In genomic region chr15:39936187-39936586, GRCh38 we compare ENCODE assay signal across 13 cellular contexts. TPM values are rescaled to one million over a fixed set of nuclear protein-coding genes. Genes with fewer than 3 reads are reported as not detected.
DNase-seq lines count a peak whose midpoint lies in the region; ATAC-seq and TF ChIP-seq lines count a peak whose summit lies in the region.
"Had no signal": no experiment of that assay in that cellular context is flagged by ENCODE, and none has a peak within 500 bp of the region (broad histone marks: within the 10 kb centered on the region; RNA-seq: fewer than 3 reads in every experiment).

No MANE protein-coding gene starts in this region.

- no peaks in the 10 kb centered on the region for H3K9me3 ChIP-seq in PC-3 (ENCODE audit: low read length)
- H3K9me3 ChIP-seq in right lobe of liver, result no peaks in the 10 kb centered on the region

- H3K79me2 ChIP-seq in PC-3 (ENCODE audit: low read length), result peaks cover 61% of the 10 kb centered on the region

- peaks cover 13% of the 10 kb centered on the region for H3F3A ChIP-seq in PC-3 (ENCODE audit: low read length, unreplicated experiment)

- H3K36me3 Mint-ChIP-seq in neural crest cell (ENCODE audit: low read depth) (peaks cover 5% of the 10 kb centered on the region), glutamatergic neuron (ENCODE audit: unreplicated experiment) (no peaks in the 10 kb centered on the region)
- peaks cover 28% of the 10 kb centered on the region for H3K36me3 Mint-ChIP-seq in activated naive CD4-positive, alpha-beta T cell treated with anti-CD3 and anti-CD28 coated beads, Interleukin-2, amount 10 ng/mL, durations not matched to agents 7 days and 5 days

- H3K4me1 ChIP-seq in PC-3 (ENCODE audit: insufficient read depth, low read length) (peaks cover 42% of the 10 kb centered on the region), right lobe of liver (peaks cover 0 to 18% (median 7%) of the 10 kb centered on the region in 4 donors)

- CTCF ChIA-PET in PC-3 (lab: Charles Lee), result interaction anchor here (1.0 kb wide), 1 partner anchor 48 kb away, joined by 4 read pairs; no protein-coding TSS in a partner anchor
- CTCF ChIA-PET in activated naive CD4-positive, alpha-beta T cell treated with anti-CD3 and anti-CD28 coated beads, Interleukin-2, amount 10 ng/mL, durations not matched to agents 7 days and 5 days (lab: Charles Lee), result interaction anchor here (0.7 to 0.9 kb wide), 3 partner anchors 12 to 339 kb away, joined by 3 read pairs; no protein-coding TSS in a partner anchor

- ATAC-seq in PC-3 (peak; percentile 45), HG03571 (IDR thresholded peaks at IDR 0.05; ENCODE audit: unreplicated experiment) (no peak), right lobe of liver (no peak)
- ATAC-seq: activated T-cell treated with anti-CD3 and anti-CD28 coated beads, Interleukin-2, amount 50 U/mL, for 4 hours; effector memory CD8-positive, alpha-beta T cell had no signal

- H3K4me3 Mint-ChIP-seq in neural crest cell (peak overlapping the region; percentile 94), glutamatergic neuron (ENCODE audit: unreplicated experiment) (no peak overlapping the region)
- H3K4me3 Mint-ChIP-seq in activated naive CD4-positive, alpha-beta T cell treated with anti-CD3 and anti-CD28 coated beads, Interleukin-2, amount 10 ng/mL, durations not matched to agents 7 days and 5 days, result no peak overlapping the region

- intact Hi-C loops in PC-3 (cut with micrococcal nuclease) (loop anchor here (2.0 kb wide), 2 partner anchors 23 to 41 kb away; no protein-coding TSS in a partner anchor), right lobe of liver (cut with DNase I) (no loop called here)

- H3K4me1 Mint-ChIP-seq in neural crest cell (peaks cover 41% of the 10 kb centered on the region), glutamatergic neuron (ENCODE audit: low read depth, unreplicated experiment) (peaks cover 4% of the 10 kb centered on the region)
- H3K4me1 Mint-ChIP-seq in activated naive CD4-positive, alpha-beta T cell treated with anti-CD3 and anti-CD28 coated beads, Interleukin-2, amount 10 ng/mL, durations not matched to agents 7 days and 5 days, result peaks cover 49% of the 10 kb centered on the region

- 0 out of 2 replicates have a peak overlapping the region, but pooled peaks have one; percentile 19 for H3K9ac ChIP-seq in PC-3 (ENCODE audit: low read length)
- H3K9ac ChIP-seq: neural progenitor cell had no signal

- no peaks in the 10 kb centered on the region for H3K27me3 ChIP-seq in PC-3 (ENCODE audit: low read length)
- no peaks in the 10 kb centered on the region for H3K27me3 ChIP-seq in right lobe of liver
- H3K27me3 ChIP-seq: neural progenitor cell had no signal

- H3K4me2 ChIP-seq in PC-3 (ENCODE audit: low read length), result peak overlapping the region; percentile 96
- H3K4me2 ChIP-seq: neural progenitor cell had no signal

- no peak for TF ChIP-seq CTCF in PC-3 (conservative IDR thresholded peaks at IDR 0.05; ENCODE audit: low read depth, low read length)
- TF ChIP-seq CTCF in neural crest cell (conservative IDR thresholded peaks at IDR 0.05), result no peak
- no peak for TF ChIP-seq CTCF in right lobe of liver (IDR thresholded peaks at IDR 0.05)
- no peak for TF ChIP-seq CTCF in glutamatergic neuron (IDR thresholded peaks at IDR 0.05; ENCODE audit: partially characterized antibody, unreplicated experiment)

- H2AFZ ChIP-seq in PC-3 (ENCODE audit: low read length), result no peak overlapping the region
- H2AFZ ChIP-seq: neural progenitor cell had no signal

- peak overlapping the region; percentile 83 for H3K4me3 ChIP-seq in PC-3 (ENCODE audit: low read length)
- H3K4me3 ChIP-seq in right lobe of liver, result no peak overlapping the region
- H3K4me3 ChIP-seq: neural progenitor cell had no signal

- H3K27ac ChIP-seq in PC-3 (ENCODE audit: low read length), result peak overlapping the region; percentile 97
- H3K27ac ChIP-seq in right lobe of liver, result no peak overlapping the region
- H3K27ac ChIP-seq: neural progenitor cell had no signal

- no peaks in the 10 kb centered on the region for H3K9me2 ChIP-seq in PC-3 (replicated peaks; ENCODE audit: low read length)

- POLR2A ChIA-PET in PC-3 (lab: Charles Lee; ENCODE audit: unreplicated experiment), result interaction anchor here (0.6 to 0.7 kb wide), 2 partner anchors 24 to 171 kb away, joined by 3 read pairs; no protein-coding TSS in a partner anchor

- H3K27ac Mint-ChIP-seq in neural crest cell (ENCODE audit: unreplicated experiment), result no peak overlapping the region
- no peak overlapping the region for H3K27ac Mint-ChIP-seq in activated naive CD4-positive, alpha-beta T cell treated with anti-CD3 and anti-CD28 coated beads, Interleukin-2, amount 10 ng/mL, durations not matched to agents 7 days and 5 days
- no peak overlapping the region for H3K27ac Mint-ChIP-seq in glutamatergic neuron (ENCODE audit: unreplicated experiment)
- H3K27ac Mint-ChIP-seq: CD4-positive, alpha-beta memory T cell; effector memory CD8-positive, alpha-beta T cell; neural progenitor cell had no signal

- 0 out of 2 replicates have a peak, but pooled peaks cover 12% of the 10 kb centered on the region for H4K20me1 ChIP-seq in PC-3 (ENCODE audit: low read length)

- no peak for TF ChIP-seq POLR2A in right lobe of liver (IDR thresholded peaks at IDR 0.05)

- DNase-seq in EH (ENCODE audit: low read depth) (peak; percentile 68), PC-3 (peak; percentile 92), dermis blood vessel endothelial cell (peak; percentile 56), neural crest cell (ENCODE audit: low read depth, low spot score) (no peak), right lobe of liver (no peak), glutamatergic neuron (no peak)
- no peak for DNase-seq in activated naive CD4-positive, alpha-beta T cell treated with anti-CD3 and anti-CD28 coated beads, Interleukin-2, amount 10 ng/mL, durations not matched to agents 7 days and 5 days
- DNase-seq: activated T-cell treated with anti-CD3 and anti-CD28 coated beads, Interleukin-2, amount 50 U/mL, for 4 hours; aorta; CD4-positive, alpha-beta memory T cell; effector memory CD8-positive, alpha-beta T cell had no signal

- H3K36me3 ChIP-seq in PC-3 (ENCODE audit: low read depth, low read length) (peaks cover 26% of the 10 kb centered on the region), right lobe of liver (no peaks in the 10 kb centered on the region)
- H3K36me3 ChIP-seq: neural progenitor cell had no signal

- 95% methylated on average over 6 of the region's 7 CpGs for whole genome bisulfite sequencing in right lobe of liver (ENCODE audit: insufficient coverage, low coverage, low lambda C conversion rate, missing lambda C conversion rate)

- no peaks in the 10 kb centered on the region for H3K27me3 Mint-ChIP-seq in neural crest cell (ENCODE audit: low read depth)
- peaks cover 5% of the 10 kb centered on the region for H3K27me3 Mint-ChIP-seq in activated naive CD4-positive, alpha-beta T cell treated with anti-CD3 and anti-CD28 coated beads, Interleukin-2, amount 10 ng/mL, durations not matched to agents 7 days and 5 days
- peaks cover 2% of the 10 kb centered on the region for H3K27me3 Mint-ChIP-seq in glutamatergic neuron (ENCODE audit: unreplicated experiment)
- H3K27me3 Mint-ChIP-seq: CD4-positive, alpha-beta memory T cell had no signal

- BruUV-seq in PC-3 (replicated peaks; lab: Mats Ljungman, UMichigan), result no TSS peak

- peaks cover 3% of the 10 kb centered on the region for H3K9me3 Mint-ChIP-seq in neural crest cell
- H3K9me3 Mint-ChIP-seq in activated naive CD4-positive, alpha-beta T cell treated with anti-CD3 and anti-CD28 coated beads, Interleukin-2, amount 10 ng/mL, durations not matched to agents 7 days and 5 days, result no peaks in the 10 kb centered on the region
- peaks cover 2% of the 10 kb centered on the region for H3K9me3 Mint-ChIP-seq in glutamatergic neuron (ENCODE audit: unreplicated experiment)
- H3K9me3 Mint-ChIP-seq: activated T-cell treated with anti-CD3 and anti-CD28 coated beads, Interleukin-2, amount 50 U/mL, for 4 hours; CD4-positive, alpha-beta memory T cell; effector memory CD8-positive, alpha-beta T cell; neural progenitor cell had no signal

RNA-seq across cellular contexts. Expression of gene EIF2AK4, which starts 2.3 kb away (rescaled TPM):
- total RNA-seq in PC-3 (2014; rRNA removed), result 76.4 and 76.6 TPM in 2 replicates
- 49.9 and 56.8 TPM in 2 replicates for total RNA-seq in dermis blood vessel endothelial cell
- total RNA-seq in neural crest cell, result 52.1 and 53.0 TPM in 2 replicates
- total RNA-seq in right lobe of liver, result 10 to 100 TPM; 12.6 to 42.3 (median 22.4) TPM
- 17.7 TPM for total RNA-seq in glutamatergic neuron (ENCODE audit: unreplicated experiment)

RNA-seq across cellular contexts. Expression of gene GPR176, which starts 16.1 kb away (rescaled TPM):
- total RNA-seq in PC-3 (2014; rRNA removed), result 27.8 and 29.0 TPM in 2 replicates
- 12.6 and 14.0 TPM in 2 replicates for total RNA-seq in dermis blood vessel endothelial cell
- total RNA-seq in neural crest cell, result 3.7 and 4.2 TPM in 2 replicates
- total RNA-seq in right lobe of liver, result 1 to 10 TPM in 3 of 6 experiments, under 1 TPM in 3; 0.59 to 2.1 (median 1.3) TPM
- total RNA-seq in glutamatergic neuron (ENCODE audit: unreplicated experiment), result 15.9 TPM
- total RNA-seq: CD4-positive, alpha-beta memory T cell had no signal

Comparison
In these comparisons a context has a peak if more than half of its experiments do, and no peak if none do; other contexts are left out.
1. DNase-seq: peak in EH (single experiment), PC-3 (single experiment) and dermis blood vessel endothelial cell (single experiment); none in neural crest cell (single experiment), right lobe of liver (0 of 3), activated naive CD4-positive, alpha-beta T cell treated with anti-CD3 and anti-CD28 coated beads, Interleukin-2, amount 10 ng/mL, durations not matched to agents 7 days and 5 days (single experiment) and glutamatergic neuron (single experiment).